In genomic region chr2:120543899-120544298, GRCh38 we compare ENCODE assay signal across 1 cellular context.
TF ChIP-seq lines count a peak whose summit lies in the region.

No MANE protein-coding gene starts in this region.

TF ChIP-seq in WTC11, 78 proteins besides CTCF, POLR2A, EP300 and RAD21 (continued from another document):
- TF ChIP-seq NR2C2 (CRISPR knock-in tag; IDR thresholded peaks at IDR 0.05), result no peak
